12 cellular contexts compared by ENCODE assay signal in the genomic region with DNA sequence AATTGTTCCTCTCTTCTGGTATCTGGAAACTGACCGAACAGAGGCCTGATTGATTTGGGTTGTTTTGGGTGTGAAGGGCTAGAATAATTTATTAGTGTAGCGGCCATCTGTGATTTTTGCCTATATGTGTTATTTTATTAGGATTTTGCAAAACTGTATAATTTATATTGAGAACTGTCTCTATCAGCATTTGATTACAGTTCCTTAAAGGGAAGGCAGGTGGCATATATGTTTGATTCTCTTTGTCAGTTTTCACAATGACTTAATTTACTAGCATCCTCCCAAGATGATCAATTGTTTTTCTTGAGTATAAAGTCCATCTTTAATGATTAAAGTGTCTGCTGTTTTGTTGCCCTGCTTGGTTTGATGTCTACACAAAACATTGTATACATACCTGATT. TPM values are rescaled to one million over a fixed set of nuclear protein-coding genes. Genes with fewer than 3 reads are reported as not detected.
DNase-seq lines count a peak whose midpoint lies in the region; ATAC-seq and TF ChIP-seq lines count a peak whose summit lies in the region.
"Had no signal": no experiment of that assay in that cellular context is flagged by ENCODE, and none has a peak within 500 bp of the region (broad histone marks: within the 10 kb centered on the region; RNA-seq: fewer than 3 reads in every experiment).

No MANE protein-coding gene starts in this region.

- intact Hi-C loops in OCI-LY7 (cut with micrococcal nuclease; ENCODE audit: unreplicated experiment), result loop anchor here (10.0 kb wide), 1 partner anchor 434 kb away; no protein-coding TSS in a partner anchor

- H3K27ac ChIP-seq in AG04450 (ENCODE audit: low read depth, low read length) (no peak overlapping the region), OCI-LY7 (ENCODE audit: low read depth, low read length, poor library complexity, severe bottlenecking) (no peak overlapping the region), osteoblast (ENCODE audit: low read depth, low read length) (no peak overlapping the region)
- H3K27ac ChIP-seq: BLaER1 treated with 17β-estradiol and CSF1 and Interleukin-3, amounts not matched to agents 10 nM and 100 nM had no signal

- ATAC-seq in HG03342 (IDR thresholded peaks at IDR 0.05; ENCODE audit: unreplicated experiment) (no peak), GM21360 (IDR thresholded peaks at IDR 0.05; ENCODE audit: unreplicated experiment) (no peak)
- ATAC-seq: HCT116 had no signal

- peaks cover 18% of the 10 kb centered on the region for H3K4me1 ChIP-seq in OCI-LY7 (ENCODE audit: insufficient read depth, low read length, poor library complexity, severe bottlenecking)
- peaks cover 32% of the 10 kb centered on the region for H3K4me1 ChIP-seq in osteoblast (ENCODE audit: insufficient read depth, low read length)

- H3K4me2 ChIP-seq in OCI-LY7 (ENCODE audit: low read length) (peak overlapping the region; percentile 58; the same call in 1 of the 2 replicates), osteoblast (ENCODE audit: insufficient read depth, low read length) (peak overlapping the region; percentile 90)

- H3K79me2 ChIP-seq in OCI-LY7 (ENCODE audit: insufficient read depth, low read depth, low read length) (no peaks in the 10 kb centered on the region), osteoblast (ENCODE audit: insufficient read depth, low read length) (peaks cover 78% of the 10 kb centered on the region)

- no peaks in the 10 kb centered on the region for H3K9me2 ChIP-seq in OCI-LY7 (ENCODE audit: insufficient read depth, low read length)

- H3K36me3 ChIP-seq in OCI-LY7 (ENCODE audit: insufficient read depth, low read length) (no peaks in the 10 kb centered on the region), osteoblast (ENCODE audit: insufficient read depth, low read length) (peaks cover 4% of the 10 kb centered on the region)

- POLR2A ChIA-PET in AG04450 (lab: Yijun Ruan, JAX) (no interaction called here), OCI-LY7 (lab: Charles Lee) (no interaction called here), HEK293T (lab: Yijun Ruan, JAX) (no interaction called here)

- H3K4me3 ChIP-seq in AG04450 (ENCODE audit: low read depth, low read length) (peak overlapping the region; percentile 55; the same call in 1 of the 2 replicates), OCI-LY7 (ENCODE audit: low read depth, low read length, poor library complexity, severe bottlenecking) (no peak overlapping the region), epithelial cell of proximal tubule (ENCODE audit: low read depth, low read length) (peak overlapping the region; percentile 51), osteoblast (ENCODE audit: insufficient read depth, low read length) (peak overlapping the region; percentile 66)

- BruUV-seq in OCI-LY7 (replicated peaks; lab: Mats Ljungman, UMichigan), result no TSS peak

- no peak for DNase-seq in AG04450 (ENCODE audit: low read depth, low spot score)
- DNase-seq in OCI-LY7 (ENCODE audit: low spot score), result no peak
- no peak for DNase-seq in epithelial cell of proximal tubule (ENCODE audit: low read depth)
- DNase-seq in osteoblast (ENCODE audit: insufficient read length, low spot score, missing footprints), result no peak
- no peak for DNase-seq in central memory CD4-positive, alpha-beta T cell
- no peak for DNase-seq in HEK293T (ENCODE audit: extremely low spot score)
- DNase-seq: cortex of kidney, NCI-H1417 had no signal

- H3K9me3 ChIP-seq in AG04450 (ENCODE audit: control insufficient read depth, insufficient read depth, low read length) (peaks cover 3% of the 10 kb centered on the region; the same call in 1 of the 2 replicates), OCI-LY7 (ENCODE audit: low read length) (no peaks in the 10 kb centered on the region), osteoblast (ENCODE audit: low read depth, low read length) (no peaks in the 10 kb centered on the region)
- H3K9me3 ChIP-seq: BLaER1 treated with 17β-estradiol and CSF1 and Interleukin-3, amounts not matched to agents 10 nM and 100 nM had no signal

- no peaks in the 10 kb centered on the region for H4K20me1 ChIP-seq in OCI-LY7 (ENCODE audit: insufficient read depth, low read length)
- H4K20me1 ChIP-seq in osteoblast (ENCODE audit: insufficient read depth, low read length), result peaks cover 17% of the 10 kb centered on the region
- H4K20me1 ChIP-seq: BLaER1 treated with 17β-estradiol and CSF1 and Interleukin-3, amounts not matched to agents 10 nM and 100 nM had no signal

- CTCF ChIA-PET in AG04450 (lab: Charles Lee), result no interaction called here
- CTCF ChIA-PET in OCI-LY7 (lab: Charles Lee; ENCODE audit: unreplicated experiment), result no interaction called here
- CTCF ChIA-PET in HEK293T (lab: Yijun Ruan, JAX), result interaction anchor here (1.0 kb wide), 1 partner anchor 23 kb away, joined by 6 read pairs; no protein-coding TSS in a partner anchor

- H3K27me3 ChIP-seq in AG04450 (ENCODE audit: control insufficient read depth, insufficient read depth, low read length) (no peaks in the 10 kb centered on the region), osteoblast (ENCODE audit: insufficient read depth, low read length) (no peaks in the 10 kb centered on the region)
- H3K27me3 ChIP-seq: BLaER1 treated with 17β-estradiol and CSF1 and Interleukin-3, amounts not matched to agents 10 nM and 100 nM had no signal

- H2AFZ ChIP-seq in OCI-LY7 (ENCODE audit: low read length) (no peak overlapping the region), osteoblast (ENCODE audit: low read length) (no peak overlapping the region)

- no peak for TF ChIP-seq CTCF in AG04450 (IDR thresholded peaks at IDR 0.05; ENCODE audit: low read depth, low read length)
- peak; percentile 38; the same call in 1 of the 2 replicates for TF ChIP-seq CTCF in OCI-LY7 (conservative IDR thresholded peaks at IDR 0.05; ENCODE audit: low read length)
- TF ChIP-seq CTCF in epithelial cell of proximal tubule (conservative IDR thresholded peaks at IDR 0.05; ENCODE audit: low read depth, low read length), result no peak
- no peak for TF ChIP-seq CTCF in osteoblast (IDR thresholded peaks at IDR 0.05; ENCODE audit: extremely low read depth, low read depth, low read length)

TF ChIP-seq in HEK293T, 16 proteins besides CTCF, POLR2A, EP300 and RAD21:
- TF ChIP-seq SP1 (IDR thresholded peaks at IDR 0.05), result no peak
- TF ChIP-seq ZNF384 (IDR thresholded peaks at IDR 0.05), result no peak
- TF ChIP-seq SUZ12 (IDR thresholded peaks at IDR 0.05), result no peak
- no peak for TF ChIP-seq NFRKB (IDR thresholded peaks at IDR 0.05)
- TF ChIP-seq, protein P1, sequence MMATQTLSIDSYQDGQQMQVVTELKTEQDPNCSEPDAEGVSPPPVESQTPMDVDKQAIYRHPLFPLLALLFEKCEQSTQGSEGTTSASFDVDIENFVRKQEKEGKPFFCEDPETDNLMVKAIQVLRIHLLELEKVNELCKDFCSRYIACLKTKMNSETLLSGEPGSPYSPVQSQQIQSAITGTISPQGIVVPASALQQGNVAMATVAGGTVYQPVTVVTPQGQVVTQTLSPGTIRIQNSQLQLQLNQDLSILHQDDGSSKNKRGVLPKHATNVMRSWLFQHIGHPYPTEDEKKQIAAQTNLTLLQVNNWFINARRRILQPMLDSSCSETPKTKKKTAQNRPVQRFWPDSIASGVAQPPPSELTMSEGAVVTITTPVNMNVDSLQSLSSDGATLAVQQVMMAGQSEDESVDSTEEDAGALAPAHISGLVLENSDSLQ (IDR thresholded peaks at IDR 0.05), result no peak
- no peak for TF ChIP-seq CTBP1 (IDR thresholded peaks at IDR 0.05; ENCODE audit: borderline replicate concordance)

RNA-seq across cellular contexts. Expression of a gene that starts 4.5 kb away (rescaled TPM):
- polyA plus RNA-seq in AG04450 (2011; rRNA removed), result 11.1 and 11.7 TPM in 2 replicates
- 24.3 and 65.4 TPM in 2 replicates for polyA minus RNA-seq in AG04450 (2011; rRNA and poly(A)+ RNA removed)
- total RNA-seq in OCI-LY7 (2014; rRNA removed; shearing (Covaris generic)), result 5.3 and 5.9 TPM in 2 replicates
- total RNA-seq in OCI-LY7 (2022) (10.4 and 12.7 TPM in 2 replicates), epithelial cell of proximal tubule (8.8 and 11.5 TPM in 2 replicates), osteoblast (51.0 and 51.8 TPM in 2 replicates)
